In genomic region chr5:171419663-171420428, GRCh38 we compare ENCODE assay signal across 9 cellular contexts. TPM values are rescaled to one million over a fixed set of nuclear protein-coding genes. Genes with fewer than 3 reads are reported as not detected.
DNase-seq lines count a peak whose midpoint lies in the region; ATAC-seq and TF ChIP-seq lines count a peak whose summit lies in the region.
"Had no signal": no experiment of that assay in that cellular context is flagged by ENCODE, and none has a peak within 500 bp of the region (broad histone marks: within the 10 kb centered on the region; RNA-seq: fewer than 3 reads in every experiment).

No MANE protein-coding gene starts in this region.

- no peaks in the 10 kb centered on the region for H3K36me3 Mint-ChIP-seq in CD8-positive, alpha-beta T cell
- peaks cover 4% of the 10 kb centered on the region for H3K36me3 Mint-ChIP-seq in activated T-helper 17 cell treated with anti-CD3 and anti-CD28 coated beads, Interleukin-2, amount 50 U/mL, for 72 hours (ENCODE audit: low read depth)

- no peak overlapping the region for H3K27ac Mint-ChIP-seq in CD8-positive, alpha-beta T cell
- H3K27ac Mint-ChIP-seq in activated T-helper 17 cell treated with anti-CD3 and anti-CD28 coated beads, Interleukin-2, amount 50 U/mL, for 72 hours, result no peak overlapping the region

- peaks cover 33% of the 10 kb centered on the region for H3K27me3 Mint-ChIP-seq in CD8-positive, alpha-beta T cell (ENCODE audit: low read depth)
- peaks cover 4% of the 10 kb centered on the region for H3K27me3 Mint-ChIP-seq in activated T-helper 17 cell treated with anti-CD3 and anti-CD28 coated beads, Interleukin-2, amount 50 U/mL, for 72 hours

- no peaks in the 10 kb centered on the region for H3K9me3 Mint-ChIP-seq in CD8-positive, alpha-beta T cell
- H3K9me3 Mint-ChIP-seq in activated T-helper 17 cell treated with anti-CD3 and anti-CD28 coated beads, Interleukin-2, amount 50 U/mL, for 72 hours, result no peaks in the 10 kb centered on the region

- POLR2A ChIA-PET in CD8-positive, alpha-beta T cell (lab: Charles Lee), result no interaction called here

- H3K4me1 Mint-ChIP-seq in CD8-positive, alpha-beta T cell (ENCODE audit: low read depth), result peaks cover 9% of the 10 kb centered on the region
- H3K4me1 Mint-ChIP-seq in activated T-helper 17 cell treated with anti-CD3 and anti-CD28 coated beads, Interleukin-2, amount 50 U/mL, for 72 hours, result peaks cover 5% of the 10 kb centered on the region

- ATAC-seq in CD8-positive, alpha-beta T cell, result peak; percentile 55
- peak; percentile 29 for ATAC-seq in GM19372 (IDR thresholded peaks at IDR 0.05; ENCODE audit: low read depth, unreplicated experiment)
- peak; percentile 22 for ATAC-seq in activated T-helper 17 cell treated with anti-CD3 and anti-CD28 coated beads, Interleukin-2, amount 50 U/mL, for 72 hours (replicated peaks)
- no peak for ATAC-seq in HG02571 (IDR thresholded peaks at IDR 0.05; ENCODE audit: unreplicated experiment)

- no peak for TF ChIP-seq CTCF in CD8-positive, alpha-beta T cell (IDR thresholded peaks at IDR 0.05)

- intact Hi-C loops in CD8-positive, alpha-beta T cell (cut with DNase I, micrococcal nuclease), result loop anchor here (2.0 to 10.0 kb wide), 4 partner anchors 489 to 873 kb away; no protein-coding TSS in a partner anchor
- intact Hi-C loops in cardiac septum (cut with DNase I), result loop anchor here (2.0 to 5.0 kb wide), 7 partner anchors 62 to 487 kb away; no protein-coding TSS in a partner anchor

- H3K27ac ChIP-seq in CD8-positive, alpha-beta T cell (ENCODE audit: low read depth, low read length), result no peak overlapping the region
- no peak overlapping the region for H3K27ac ChIP-seq in rectal smooth muscle tissue (ENCODE audit: low read depth, low read length)

- H3K36me3 ChIP-seq in CD8-positive, alpha-beta T cell (ENCODE audit: insufficient read depth, low read length), result no peaks in the 10 kb centered on the region
- H3K36me3 ChIP-seq in rectal smooth muscle tissue (ENCODE audit: control insufficient read depth, insufficient read depth, low read length), result no peaks in the 10 kb centered on the region

- peaks cover 11% of the 10 kb centered on the region for H3K27me3 ChIP-seq in CD8-positive, alpha-beta T cell (ENCODE audit: insufficient read depth, low read length)
- H3K27me3 ChIP-seq in rectal smooth muscle tissue (ENCODE audit: control insufficient read depth, insufficient read depth, low read length), result no peaks in the 10 kb centered on the region

- no peaks in the 10 kb centered on the region for H3K9me3 ChIP-seq in CD8-positive, alpha-beta T cell (ENCODE audit: low read length)

- no peak overlapping the region for H3K9ac ChIP-seq in rectal smooth muscle tissue (ENCODE audit: low read length)

- CTCF ChIA-PET in CD8-positive, alpha-beta T cell (lab: Charles Lee), result interaction anchor here (0.7 to 2.7 kb wide), 3 partner anchors 11 to 492 kb away, joined by 3 to 22 read pairs (median 3); no protein-coding TSS in a partner anchor

- H3K4me1 ChIP-seq in CD8-positive, alpha-beta T cell (ENCODE audit: insufficient read depth, low read length), result peaks cover 18% of the 10 kb centered on the region
- peaks cover 4% of the 10 kb centered on the region for H3K4me1 ChIP-seq in rectal smooth muscle tissue (ENCODE audit: control insufficient read depth, insufficient read depth, low read length)

- DNase-seq in CD8-positive, alpha-beta T cell, result peak in 2 of 7 experiments; percentile 18 to 48
- DNase-seq in Kasumi-1 (lab: John Stamatoyannopoulos, UW) (peak; percentile 22 to 36), cardiac septum (ENCODE audit: low spot score) (peak; percentile 76), NCI-H1417 treated with DMSO at 0.1 percent for 48 hours (lab: John Stamatoyannopoulos, UW) (no peak)

- peak overlapping the region; percentile 58 for H3K4me3 ChIP-seq in CD8-positive, alpha-beta T cell (ENCODE audit: low read depth, low read length)
- peak overlapping the region; percentile 52 for H3K4me3 ChIP-seq in rectal smooth muscle tissue (ENCODE audit: low read length)
- H3K4me3 ChIP-seq: K562 had no signal

- H3K4me3 Mint-ChIP-seq in CD8-positive, alpha-beta T cell, result peak overlapping the region; percentile 80
- peak overlapping the region; percentile 37 for H3K4me3 Mint-ChIP-seq in activated T-helper 17 cell treated with anti-CD3 and anti-CD28 coated beads, Interleukin-2, amount 50 U/mL, for 72 hours

RNA-seq across cellular contexts. Expression of gene FGF18, which starts 0.4 kb away (rescaled TPM):
- under 1 TPM; 0.57 to 0.83 TPM for total RNA-seq in CD8-positive, alpha-beta T cell
- total RNA-seq in activated T-helper 17 cell treated with anti-CD3 and anti-CD28 coated beads, Interleukin-2, amount 50 U/mL, for 72 hours, result under 1 TPM; 0.19 to 0.21 TPM
- 22.4 TPM for total RNA-seq in cardiac septum

RNA-seq across cellular contexts. Expression of gene NPM1, which starts 32.2 kb away (rescaled TPM):
- total RNA-seq in CD8-positive, alpha-beta T cell, result 1,000 to 10,000 TPM; 1,297 to 1,299 TPM
- total RNA-seq in activated T-helper 17 cell treated with anti-CD3 and anti-CD28 coated beads, Interleukin-2, amount 50 U/mL, for 72 hours, result 1,000 to 10,000 TPM; 1,980 to 2,963 TPM
- 412 TPM for total RNA-seq in cardiac septum

Comparison
In these comparisons a context has a peak if more than half of its experiments do, and no peak if none do; other contexts are left out.
1. RNA of gene FGF18, which starts 0.4 kb away (total RNA-seq): 22.4 TPM in cardiac septum (single experiment); 0.57 to 0.83 TPM in CD8-positive, alpha-beta T cell and 0.19 to 0.21 TPM in activated T-helper 17 cell treated with anti-CD3 and anti-CD28 coated beads, Interleukin-2, amount 50 U/mL, for 72 hours; every median in the first group is over 10 times any median in the second.